ENCODE assay signal across 28 cellular contexts in genomic region chr13:46361535-46361934, GRCh38. TPM values are rescaled to one million over a fixed set of nuclear protein-coding genes. Genes with fewer than 3 reads are reported as not detected.
"Had no signal": no experiment of that assay in that cellular context is flagged by ENCODE, and none has a peak within 500 bp of the region (broad histone marks: within the 10 kb centered on the region; RNA-seq: fewer than 3 reads in every experiment).

No MANE protein-coding gene starts in this region.

- H3K9me3 ChIP-seq: ascending aorta, esophagus muscularis mucosa, left lung, lower lobe of right lung, right lobe of liver, testis, uterus had no signal

- DNase-seq: activated CD4-positive, alpha-beta T cell treated with anti-CD3 and anti-CD28 coated beads for 4 hours; activated CD4-positive, alpha-beta T cell treated with anti-CD3 and anti-CD28 coated beads, Interleukin-2, amount 50 U/mL, for 4 hours; activated naive CD4-positive, alpha-beta T cell; activated T-cell treated with anti-CD3 and anti-CD28 coated beads for 4 hours; activated T-cell treated with anti-CD3 and anti-CD28 coated beads, Interleukin-2, amount 50 U/mL, for 72 hours; caudate nucleus; endodermal cell; foreskin melanocyte; left lung; lower lobe of right lung; mesendoderm; nephron progenitor cell; right lobe of liver; stimulated activated CD4-positive, alpha-beta T cell treated with anti-CD3 and anti-CD28 coated beads, Interleukin-12 subunit alpha, Interleukin-12 subunit beta, amount 100 ng/mL, for 4 hours; stimulated activated CD4-positive, alpha-beta T cell treated with anti-CD3 and anti-CD28 coated beads, Interleukin-4, amount 100 ng/mL, for 1 hour; stimulated activated naive CD8-positive, alpha-beta T cell treated with anti-CD3 and anti-CD28 coated beads, Interleukin-15, Interleukin-2, amounts not matched to agents 100 U/mL and 50 U/mL, for 24 hours; trophoblast cell; uterus had no signal

- H3K4me1 ChIP-seq: left lung, lower lobe of right lung, right lobe of liver, uterus had no signal

- H3K27ac ChIP-seq: ascending aorta, esophagus muscularis mucosa, left lung, lower lobe of right lung, neutrophil, right lobe of liver, VCaP had no signal

- H3K4me3 Mint-ChIP-seq: activated T-cell treated with anti-CD3 and anti-CD28 coated beads, Interleukin-2, amount 50 U/mL, for 72 hours; brain; dendritic cell treated with granulocyte-macrophage colony-stimulating factor and Interleukin-4, amounts not matched to agents 40 ng/mL and 50 ng/mL, for 4 days; endodermal cell; nephron progenitor cell had no signal

- ATAC-seq: activated naive CD4-positive, alpha-beta T cell treated with anti-CD3 and anti-CD28 coated beads, Interleukin-2, amount 50 U/mL, for 72 hours; activated T-cell treated with anti-CD3 and anti-CD28 coated beads, Interleukin-2, amount 50 U/mL, for 72 hours; left lung; lower lobe of right lung; right lobe of liver; stimulated activated naive CD8-positive, alpha-beta T cell treated with anti-CD3 and anti-CD28 coated beads, Interleukin-15, Interleukin-2, amounts not matched to agents 100 U/mL and 50 U/mL, for 24 hours had no signal

- H3K27ac Mint-ChIP-seq: activated naive CD4-positive, alpha-beta T cell treated with anti-CD3 and anti-CD28 coated beads, Interleukin-2, amount 50 U/mL, for 72 hours; activated T-cell treated with anti-CD3 and anti-CD28 coated beads, Interleukin-2, amount 50 U/mL, for 72 hours; brain; endodermal cell; nephron progenitor cell had no signal

- H3K36me3 Mint-ChIP-seq: brain had no signal

- H3K4me1 Mint-ChIP-seq: brain, endodermal cell, nephron progenitor cell had no signal

- H3K27me3 ChIP-seq: ascending aorta, esophagus muscularis mucosa, left lung, neutrophil, right lobe of liver, testis, uterus had no signal

- H3K4me3 ChIP-seq: ascending aorta, esophagus muscularis mucosa, left lung, lower lobe of right lung, right lobe of liver, skin epidermis, testis, uterus had no signal

- H3K9me3 Mint-ChIP-seq: activated naive CD4-positive, alpha-beta T cell treated with anti-CD3 and anti-CD28 coated beads, Interleukin-2, amount 50 U/mL, for 72 hours; activated T-cell treated with anti-CD3 and anti-CD28 coated beads, Interleukin-2, amount 50 U/mL, for 72 hours; brain; dendritic cell treated with granulocyte-macrophage colony-stimulating factor and Interleukin-4, amounts not matched to agents 40 ng/mL and 50 ng/mL, for 4 days; endodermal cell; nephron progenitor cell had no signal

- H3K36me3 ChIP-seq: ascending aorta, esophagus muscularis mucosa, lower lobe of right lung, right lobe of liver, uterus had no signal

- H3K27me3 Mint-ChIP-seq: dendritic cell treated with granulocyte-macrophage colony-stimulating factor and Interleukin-4, amounts not matched to agents 40 ng/mL and 50 ng/mL, for 4 days had no signal

RNA-seq across cellular contexts. Expression of gene RUBCNL, which starts 25.5 kb away (rescaled TPM):
- total RNA-seq: glomerular endothelial cell had no signal
